Comparison of ENCODE assay signal across 8 cellular contexts in genomic region chr9:136975624-136976023, GRCh38. TPM values are rescaled to one million over a fixed set of nuclear protein-coding genes. Genes with fewer than 3 reads are reported as not detected.
DNase-seq lines count a peak whose midpoint lies in the region; ATAC-seq, FAIRE-seq and TF ChIP-seq lines count a peak whose summit lies in the region.

No MANE protein-coding gene starts in this region.

- no peak for DNase-seq in CD14-positive monocyte (ENCODE audit: low spot score)
- DNase-seq in KBM-7, result peak; percentile 64
- peak; percentile 17 for DNase-seq in astrocyte of the spinal cord (ENCODE audit: low read depth, low spot score)
- no peak for DNase-seq in mesenchymal stem cell
- DNase-seq in GM12892 (ENCODE audit: insufficient read length), result no peak
- no peak for DNase-seq in NCI-H2227 (lab: John Stamatoyannopoulos, UW; ENCODE audit: unreplicated experiment)

- peaks cover 19% of the 10 kb centered on the region for H3K4me1 Mint-ChIP-seq in CD14-positive monocyte

- H3K9ac ChIP-seq in mesenchymal stem cell (ENCODE audit: low read length), result no peak overlapping the region

- no peak overlapping the region for H2BK12ac ChIP-seq in mesenchymal stem cell (ENCODE audit: low read length in 2 of 2)

- no peak overlapping the region for H4K8ac ChIP-seq in mesenchymal stem cell (ENCODE audit: low read length)

- H3K36me3 ChIP-seq in mesenchymal stem cell (ENCODE audit: control insufficient read depth in 1 of 2, insufficient read depth in 2 of 2, low read depth in 1 of 2, low read length in 2 of 2), result peaks cover 0 to 4% of the 10 kb centered on the region in 2 experiments

- peaks cover 0 to 2% (median 0%) of the 10 kb centered on the region in 7 donors for H3K9me3 Mint-ChIP-seq in CD14-positive monocyte

- peaks cover 0 to 28% of the 10 kb centered on the region in 2 experiments for H3K27me3 ChIP-seq in mesenchymal stem cell (ENCODE audit: control insufficient read depth in 1 of 2, insufficient read depth in 1 of 2, low read length in 2 of 2)

- H3K23ac ChIP-seq in mesenchymal stem cell (ENCODE audit: low read length in 2 of 2), result no peak overlapping the region

- no peak overlapping the region for H2BK120ac ChIP-seq in mesenchymal stem cell (ENCODE audit: low read depth, low read length)

- TF ChIP-seq CTCF in CD14-positive monocyte (IDR thresholded peaks at IDR 0.05), result peak; percentile 60
- peak; percentile 32 for TF ChIP-seq CTCF in astrocyte of the spinal cord (IDR thresholded peaks at IDR 0.05; ENCODE audit: low read depth, low read length)

- ATAC-seq in HG03432 (IDR thresholded peaks at IDR 0.05; ENCODE audit: unreplicated experiment) (no peak), GM18511 (IDR thresholded peaks at IDR 0.05; ENCODE audit: unreplicated experiment) (no peak)

- peaks cover 33% of the 10 kb centered on the region for H3K4me1 ChIP-seq in mesenchymal stem cell (ENCODE audit: control insufficient read depth, insufficient read depth, low read depth, low read length)

- FAIRE-seq in GM12892 (lab: Jason Lieb, UNC), result no peak

- no peak overlapping the region for H3K4me2 ChIP-seq in mesenchymal stem cell (ENCODE audit: low read length, poor library complexity, severe bottlenecking)

- H2AFZ ChIP-seq in mesenchymal stem cell (ENCODE audit: low read depth, low read length), result no peak overlapping the region

- H2BK5ac ChIP-seq in mesenchymal stem cell (ENCODE audit: low read depth, low read length, poor library complexity, severe bottlenecking), result no peak overlapping the region

- no peak overlapping the region for H3K18ac ChIP-seq in mesenchymal stem cell (ENCODE audit: low read depth in 1 of 2, low read length in 2 of 2)

- H3K14ac ChIP-seq in mesenchymal stem cell (ENCODE audit: low read length in 2 of 2), result peak overlapping the region in 1 of 2 experiments; percentile 63

- H3K4ac ChIP-seq in mesenchymal stem cell (ENCODE audit: low read depth in 1 of 2, low read length in 2 of 2), result no peak overlapping the region

- no peak overlapping the region for H3K4me3 ChIP-seq in astrocyte of the spinal cord (ENCODE audit: low read depth, low read length)
- H3K4me3 ChIP-seq in mesenchymal stem cell (ENCODE audit: insufficient read depth in 1 of 2, low read depth in 1 of 2, low read length in 2 of 2), result no peak overlapping the region

- peak overlapping the region; percentile 27 for H4K91ac ChIP-seq in mesenchymal stem cell (ENCODE audit: low read length)

- no peak overlapping the region for H2AK5ac ChIP-seq in mesenchymal stem cell (ENCODE audit: low read length, severe bottlenecking)

- intact Hi-C loops in CD14-positive monocyte (cut with micrococcal nuclease), result no loop called here

- H3K27me3 Mint-ChIP-seq in CD14-positive monocyte (ENCODE audit: low read depth in 3 of 3), result peaks cover 12 to 46% (median 21%) of the 10 kb centered on the region in 3 donors

- no peaks in the 10 kb centered on the region for H3K36me3 Mint-ChIP-seq in CD14-positive monocyte

- in situ Hi-C loops in KBM-7 (cut with MboI; ENCODE audit: low pct_unique_long_range_greater_than_20kb, low sequenced_read_pairs), result no loop called here
- in situ Hi-C loops in astrocyte of the spinal cord (cut with HindIII; ENCODE audit: low sequenced_read_pairs), result no loop called here

- H3K79me1 ChIP-seq in mesenchymal stem cell (replicated peaks; ENCODE audit: low read length, poor library complexity, severe bottlenecking), result no peaks in the 10 kb centered on the region

- no peak for TF ChIP-seq POLR2A in GM12892 (IDR thresholded peaks at IDR 0.05; ENCODE audit: low read depth, low read length)

- no peak overlapping the region for H2BK15ac ChIP-seq in mesenchymal stem cell (ENCODE audit: low read depth, poor library complexity, severe bottlenecking)

- H3K27ac ChIP-seq in mesenchymal stem cell (ENCODE audit: low read length, poor library complexity, severe bottlenecking), result no peak overlapping the region

- H3K4me3 Mint-ChIP-seq in CD14-positive monocyte, result peak overlapping the region; percentile 20 to 70

- no peaks in the 10 kb centered on the region for H3K9me3 ChIP-seq in mesenchymal stem cell (ENCODE audit: control insufficient read depth, low read length)

- H3K27ac Mint-ChIP-seq in CD14-positive monocyte, result no peak overlapping the region

- WGBS in mesenchymal stem cell, result 54% methylated on average over 9 of the region's 15 CpGs

RNA-seq across cellular contexts. Expression of gene PTGDS, which starts 1.7 kb away (rescaled TPM):
- polyA plus RNA-seq in CD14-positive monocyte, result under 1 TPM in 1 of 2 donors, not detected in 1; 0.34 TPM
- 172 TPM for polyA plus RNA-seq in mesenchymal stem cell (2013, experiment 1 of 2)
- 175 TPM for polyA plus RNA-seq in mesenchymal stem cell (2013, experiment 2 of 2)
- not detected for polyA plus RNA-seq in GM12892 (2012; ENCODE audit: missing spikeins)

RNA-seq across cellular contexts. Expression of gene LCNL1, which starts 7.2 kb away (rescaled TPM):
- polyA plus RNA-seq in CD14-positive monocyte, result not detected
- polyA plus RNA-seq in mesenchymal stem cell (2013, experiment 1 of 2), result 4.3 TPM
- polyA plus RNA-seq in mesenchymal stem cell (2013, experiment 2 of 2), result 4.1 TPM
- not detected for polyA plus RNA-seq in GM12892 (2012; ENCODE audit: missing spikeins)

RNA-seq across cellular contexts. Expression of gene PAXX, which starts 16.6 kb away (rescaled TPM):
- polyA plus RNA-seq in CD14-positive monocyte, result 10 to 100 TPM; 35.3 to 40.7 TPM
- 27.3 TPM for polyA plus RNA-seq in mesenchymal stem cell (2013, experiment 1 of 2)
- 26.3 TPM for polyA plus RNA-seq in mesenchymal stem cell (2013, experiment 2 of 2)
- 12.8 TPM for polyA plus RNA-seq in GM12892 (2012; ENCODE audit: missing spikeins)

RNA-seq across cellular contexts. Expression of gene CLIC3, which starts 20.7 kb away (rescaled TPM):
- polyA plus RNA-seq in CD14-positive monocyte, result under 1 TPM in 1 of 2 donors, not detected in 1; 0.51 TPM
- 4.4 TPM for polyA plus RNA-seq in mesenchymal stem cell (2013, experiment 1 of 2)
- polyA plus RNA-seq in mesenchymal stem cell (2013, experiment 2 of 2), result 4.3 TPM
- polyA plus RNA-seq in GM12892 (2012; ENCODE audit: missing spikeins), result not detected

RNA-seq across cellular contexts. Expression of gene LCN12, which starts 23.6 kb away (rescaled TPM):
- polyA plus RNA-seq in CD14-positive monocyte, result not detected
- 0.07 TPM for polyA plus RNA-seq in mesenchymal stem cell (2013, experiment 1 of 2)
- polyA plus RNA-seq in mesenchymal stem cell (2013, experiment 2 of 2), result 0.07 TPM
- polyA plus RNA-seq in GM12892 (2012; ENCODE audit: missing spikeins), result 0.87 TPM

Comparison
In these comparisons a context has a peak if more than half of its experiments do, and no peak if none do; other contexts are left out.
1. DNase-seq: peak in KBM-7 (single experiment) and astrocyte of the spinal cord (single experiment); none in CD14-positive monocyte (single experiment), mesenchymal stem cell (single experiment), GM12892 (single experiment) and NCI-H2227 (single experiment).